In the genomic region with DNA sequence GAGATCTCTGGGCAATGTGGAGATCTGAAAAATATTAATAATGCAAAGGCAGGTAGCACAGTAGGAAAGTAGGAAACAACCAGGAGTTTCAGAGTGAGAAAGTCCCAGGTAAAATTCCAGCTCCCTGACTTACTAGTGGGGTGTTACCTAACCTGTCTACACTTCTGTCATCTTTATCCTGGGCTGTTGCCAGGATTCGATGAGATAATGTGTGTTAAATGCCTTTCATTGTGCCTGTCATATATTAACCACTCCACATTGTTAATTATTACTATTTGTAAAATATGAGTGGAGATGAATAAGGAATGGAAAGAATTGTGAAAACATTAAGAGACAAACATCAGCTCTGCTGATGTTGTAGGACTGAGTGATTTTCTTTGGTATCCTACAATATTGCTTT, we compare ENCODE assay signal across 30 cellular contexts. TPM values are rescaled to one million over a fixed set of nuclear protein-coding genes. Genes with fewer than 3 reads are reported as not detected.
DNase-seq lines count a peak whose midpoint lies in the region; ATAC-seq, FAIRE-seq and TF ChIP-seq lines count a peak whose summit lies in the region.
"Had no signal": no experiment of that assay in that cellular context is flagged by ENCODE, and none has a peak within 500 bp of the region (broad histone marks: within the 10 kb centered on the region; RNA-seq: fewer than 3 reads in every experiment).

No MANE protein-coding gene starts in this region.

- intact Hi-C loops in pancreas (cut with DNase I): no loop called here
- intact Hi-C loops in activated CD4-positive, alpha-beta T cell treated with anti-CD3 and anti-CD28 coated beads, Interleukin-2, amount 10 ng/mL, durations not matched to agents 24 days and 14 days (cut with micrococcal nuclease): loop anchor here (10.0 kb wide), 2 partner anchors 196 to 274 kb away; no protein-coding TSS in a partner anchor
- intact Hi-C loops in activated CD4-positive, alpha-beta memory T cell treated with anti-CD3 and anti-CD28 coated beads for 36 hours (cut with micrococcal nuclease): loop anchor here (10.0 kb wide), 1 partner anchor 574 kb away; the partner anchor contains the start of genes DCLRE1C and MEIG1

- peaks cover 30% of the 10 kb centered on the region for H3K27me3 Mint-ChIP-seq in activated CD4-positive, alpha-beta T cell treated with anti-CD3 and anti-CD28 coated beads, Interleukin-2, amount 10 ng/mL, durations not matched to agents 24 days and 14 days
- peaks cover 31% of the 10 kb centered on the region for H3K27me3 Mint-ChIP-seq in activated CD4-positive, alpha-beta memory T cell treated with anti-CD3 and anti-CD28 coated beads for 36 hours

- CTCF ChIA-PET in activated CD4-positive, alpha-beta memory T cell treated with anti-CD3 and anti-CD28 coated beads for 36 hours (lab: Charles Lee): interaction anchor here (1.0 kb wide), 1 partner anchor 54 kb away, joined by 3 read pairs; no protein-coding TSS in a partner anchor

- H3K4me1 Mint-ChIP-seq in activated CD4-positive, alpha-beta T cell treated with anti-CD3 and anti-CD28 coated beads, Interleukin-2, amount 10 ng/mL, durations not matched to agents 24 days and 14 days: peaks cover 15% of the 10 kb centered on the region
- peaks cover 32% of the 10 kb centered on the region for H3K4me1 Mint-ChIP-seq in activated CD4-positive, alpha-beta memory T cell treated with anti-CD3 and anti-CD28 coated beads for 36 hours (ENCODE audit: low read depth)

- no peak overlapping the region for H3K4me3 Mint-ChIP-seq in activated CD4-positive, alpha-beta T cell treated with anti-CD3 and anti-CD28 coated beads, Interleukin-2, amount 10 ng/mL, durations not matched to agents 24 days and 14 days
- no peak overlapping the region for H3K4me3 Mint-ChIP-seq in activated CD4-positive, alpha-beta memory T cell treated with anti-CD3 and anti-CD28 coated beads for 36 hours
- H3K4me3 Mint-ChIP-seq: CD4-positive, alpha-beta memory T cell; GM23338; H9; HFFc6 had no signal

- peak overlapping the region in 2 of 4 donors; percentile 62 to 70 for H3K27ac ChIP-seq in pancreas
- H3K27ac ChIP-seq: BLaER1 treated with 17β-estradiol and CSF1 and Interleukin-3, amounts not matched to agents 10 nM and 100 nM; PC-9; SJSA1 had no signal

- POLR2A ChIA-PET in activated CD4-positive, alpha-beta memory T cell treated with anti-CD3 and anti-CD28 coated beads for 36 hours (lab: Charles Lee): no interaction called here

- 11 to 13% methylated on average over 1 of the region's 1 CpG for WGBS in pancreas, 2 donors

- ATAC-seq in pancreas: peak; percentile 74 to 83 (median 80)
- no peak for ATAC-seq in GM21447 (IDR thresholded peaks at IDR 0.05; ENCODE audit: unreplicated experiment)
- ATAC-seq in GM21390 (IDR thresholded peaks at IDR 0.05; ENCODE audit: unreplicated experiment): no peak
- ATAC-seq: GM23338 had no signal

- in situ Hi-C loops in Caki2 (cut with HindIII; ENCODE audit: low pct_unique_long_range_greater_than_20kb, low sequenced_read_pairs): no loop called here

- no peak overlapping the region for H3K27ac Mint-ChIP-seq in activated CD4-positive, alpha-beta T cell treated with anti-CD3 and anti-CD28 coated beads, Interleukin-2, amount 10 ng/mL, durations not matched to agents 24 days and 14 days
- H3K27ac Mint-ChIP-seq in activated CD4-positive, alpha-beta memory T cell treated with anti-CD3 and anti-CD28 coated beads for 36 hours: no peak overlapping the region
- H3K27ac Mint-ChIP-seq: GM23338, H9, HFFc6 had no signal

- no peaks in the 10 kb centered on the region for H3K9me3 ChIP-seq in pancreas
- H3K9me3 ChIP-seq: BLaER1 treated with 17β-estradiol and CSF1 and Interleukin-3, amounts not matched to agents 10 nM and 100 nM; SJSA1 had no signal

- no peak for FAIRE-seq in pancreas (lab: Jason Lieb, UNC)
- FAIRE-seq: A204.1, HTR-8/SVneo had no signal

- no peak overlapping the region for H3K4me3 ChIP-seq in epithelial cell of proximal tubule (ENCODE audit: low read depth, low read length)
- no peak overlapping the region for H3K4me3 ChIP-seq in pancreas
- H3K4me3 ChIP-seq: BLaER1 treated with 17β-estradiol and CSF1 and Interleukin-3, amounts not matched to agents 10 nM and 100 nM; GM23338; PC-9; SJSA1 had no signal

- H3K27me3 ChIP-seq in pancreas: no peaks in the 10 kb centered on the region
- H3K27me3 ChIP-seq: BLaER1 treated with 17β-estradiol and CSF1 and Interleukin-3, amounts not matched to agents 10 nM and 100 nM; SJSA1 had no signal

- no peaks in the 10 kb centered on the region for H3K36me3 ChIP-seq in pancreas
- H3K36me3 ChIP-seq: BLaER1 treated with 17β-estradiol and CSF1 and Interleukin-3, amounts not matched to agents 10 nM and 100 nM; SJSA1 had no signal

- TF ChIP-seq CTCF in epithelial cell of proximal tubule (conservative IDR thresholded peaks at IDR 0.05; ENCODE audit: low read depth, low read length) (no peak), pancreas (IDR thresholded peaks at IDR 0.05) (no peak)

- H3K36me3 Mint-ChIP-seq in activated CD4-positive, alpha-beta T cell treated with anti-CD3 and anti-CD28 coated beads, Interleukin-2, amount 10 ng/mL, durations not matched to agents 24 days and 14 days (ENCODE audit: low read depth): no peaks in the 10 kb centered on the region
- no peaks in the 10 kb centered on the region for H3K36me3 Mint-ChIP-seq in activated CD4-positive, alpha-beta memory T cell treated with anti-CD3 and anti-CD28 coated beads for 36 hours
- H3K36me3 Mint-ChIP-seq: CD4-positive, alpha-beta memory T cell had no signal

- no peaks in the 10 kb centered on the region for H3K9me3 Mint-ChIP-seq in activated CD4-positive, alpha-beta T cell treated with anti-CD3 and anti-CD28 coated beads, Interleukin-2, amount 10 ng/mL, durations not matched to agents 24 days and 14 days
- no peaks in the 10 kb centered on the region for H3K9me3 Mint-ChIP-seq in activated CD4-positive, alpha-beta memory T cell treated with anti-CD3 and anti-CD28 coated beads for 36 hours
- H3K9me3 Mint-ChIP-seq: CD4-positive, alpha-beta memory T cell; GM23338; HFFc6 had no signal

- peak; percentile 58 for DNase-seq in Caki2 (ENCODE audit: low read depth)
- DNase-seq in NCI-H226: peak; percentile 39
- DNase-seq in epithelial cell of proximal tubule (ENCODE audit: low read depth): peak; percentile 64
- peak in 3 of 6 donors; percentile 30 to 61 (median 48) for DNase-seq in pancreas
- no peak for DNase-seq in activated CD4-positive, alpha-beta T cell treated with anti-CD3 and anti-CD28 coated beads, Interleukin-2, amount 10 ng/mL, durations not matched to agents 24 days and 14 days
- no peak for DNase-seq in activated CD4-positive, alpha-beta memory T cell treated with anti-CD3 and anti-CD28 coated beads for 36 hours
- DNase-seq: AML-193; CD4-positive, alpha-beta memory T cell; COR-L47; DMS 273 treated with DMSO at 0.1 percent for 48 hours; DMS79; H9; HFFc6; KBM-7; MV-4-11; NCI-H1105; NCI-H1436 treated with DMSO at 0.1 percent for 48 hours; NCI-H187 treated with DMSO at 0.1 percent for 48 hours; NCI-H2171 treated with DMSO at 0.1 percent for 48 hours; NCI-H774; PC-9; Right ventricle myocardium superior; RPMI8226 had no signal

- peaks cover 0 to 7% (median 5%) of the 10 kb centered on the region in 3 donors for H3K4me1 ChIP-seq in pancreas

RNA-seq across cellular contexts. Expression of gene FRMD4A, which starts 50.0 kb away (rescaled TPM):
- total RNA-seq in Caki2 (2014; rRNA removed; shearing (Covaris generic); ENCODE audit: low replicate concordance): 3.8 and 7.2 TPM in 2 replicates
- 24.4 and 34.6 TPM in 2 replicates for total RNA-seq in epithelial cell of proximal tubule
- total RNA-seq in pancreas: 10 to 100 TPM; 13.5 to 27.5 (median 16.6) TPM
- 10 to 100 TPM; 19.7 to 21.3 TPM for polyA plus RNA-seq in pancreas
- 0.45 and 0.98 TPM in 2 replicates for total RNA-seq in activated CD4-positive, alpha-beta T cell treated with anti-CD3 and anti-CD28 coated beads, Interleukin-2, amount 10 ng/mL, durations not matched to agents 24 days and 14 days
- 1 to 10 TPM in 1 of 2 experiments, under 1 TPM in 1; 0.31 to 1.7 TPM for total RNA-seq in activated CD4-positive, alpha-beta memory T cell treated with anti-CD3 and anti-CD28 coated beads for 36 hours

Comparison
In these comparisons a context has a peak if more than half of its experiments do, and no peak if none do; other contexts are left out.
1. DNase-seq: peak in Caki2 (single experiment), NCI-H226 (single experiment) and epithelial cell of proximal tubule (single experiment); none in activated CD4-positive, alpha-beta T cell treated with anti-CD3 and anti-CD28 coated beads, Interleukin-2, amount 10 ng/mL, durations not matched to agents 24 days and 14 days (single experiment) and activated CD4-positive, alpha-beta memory T cell treated with anti-CD3 and anti-CD28 coated beads for 36 hours (single experiment).
2. ATAC-seq: peak in pancreas (4 of 4); none in GM21447 (single experiment) and GM21390 (single experiment).
3. intact Hi-C loops: an anchor here in activated CD4-positive, alpha-beta T cell treated with anti-CD3 and anti-CD28 coated beads, Interleukin-2, amount 10 ng/mL, durations not matched to agents 24 days and 14 days (10.0 kb wide) and activated CD4-positive, alpha-beta memory T cell treated with anti-CD3 and anti-CD28 coated beads for 36 hours (10.0 kb wide); none called in pancreas.